ENCODE assay signal across 8 cellular contexts in the genomic region with DNA sequence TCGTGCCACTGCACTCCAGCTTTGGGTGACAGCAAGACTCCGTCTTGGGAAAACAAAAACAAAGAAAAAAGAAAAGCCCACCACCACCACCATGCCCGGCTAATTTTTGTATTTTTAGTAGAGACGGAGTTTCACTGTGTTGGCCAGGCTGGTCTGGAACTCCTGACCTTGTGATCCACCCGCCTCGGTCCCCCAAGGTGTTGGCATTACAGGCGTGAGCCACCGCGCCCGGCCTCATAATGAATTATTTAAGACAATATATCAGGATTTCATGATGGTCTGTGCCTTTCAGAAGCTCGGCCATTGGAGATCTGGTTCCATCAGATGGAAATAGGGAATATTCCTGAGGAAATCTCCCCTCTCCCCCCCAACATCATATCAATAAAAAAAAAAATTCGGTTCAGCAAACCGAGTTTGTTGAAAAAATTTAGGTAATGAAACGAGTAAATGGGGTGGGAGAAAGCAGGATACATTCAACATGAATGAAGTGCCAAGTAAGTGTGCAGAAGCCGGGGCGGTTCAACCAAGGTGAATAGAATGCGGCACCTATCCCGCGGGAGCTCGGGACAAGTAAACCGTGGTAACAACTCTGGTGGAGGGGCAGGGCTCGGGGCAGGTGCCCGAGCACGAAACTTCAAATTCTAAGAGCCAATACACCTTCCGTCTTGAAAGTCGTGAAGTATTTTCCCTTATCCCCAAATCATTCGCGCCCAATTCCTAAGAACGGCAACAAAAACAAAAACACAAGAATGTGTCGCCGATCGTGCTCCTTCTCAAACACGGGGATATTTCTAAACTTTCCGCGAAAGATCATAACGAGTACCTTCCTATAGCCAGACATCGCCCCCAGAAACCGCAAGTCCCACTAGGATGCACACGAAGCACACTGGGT. TPM values are rescaled to one million over a fixed set of nuclear protein-coding genes. Genes with fewer than 3 reads are reported as not detected.
DNase-seq lines count a peak whose midpoint lies in the region; ATAC-seq, FAIRE-seq and TF ChIP-seq lines count a peak whose summit lies in the region.

No MANE protein-coding gene starts in this region.

- no peak for TF ChIP-seq POLR2A in HepG2 (IDR thresholded peaks at IDR 0.05; ENCODE audit: insufficient read depth in 1 of 2, low read depth in 2 of 2, low read length in 2 of 2)

- no peaks in the 10 kb centered on the region for H4K20me1 ChIP-seq in HepG2 (ENCODE audit: insufficient read depth, low read length)

- no peak for TF ChIP-seq EP300 in HepG2 (IDR thresholded peaks at IDR 0.05; ENCODE audit: low read depth in 2 of 2, low read length in 2 of 2)
- TF ChIP-seq EP300 in HepG2 (CRISPR knock-in tag; IDR thresholded peaks at IDR 0.05; ENCODE audit: borderline replicate concordance): no peak

- peaks cover 27% of the 10 kb centered on the region for H3K79me2 ChIP-seq in HepG2 (ENCODE audit: insufficient read depth, low read length)

- WGBS in HepG2 (ENCODE audit: low lambda C conversion rate): 4% methylated on average over 27 of the region's 39 CpGs

- in situ Hi-C loops in HepG2 (cut with HindIII; ENCODE audit: extremely low pct_ligation_motif_present, low pct_unique_long_range_greater_than_20kb): no loop called here

- peak overlapping the region; percentile 62 for H3K4me2 ChIP-seq in HepG2 (ENCODE audit: low read depth, low read length)

- peak; percentile 27; the same call in 2 of the 3 replicates for ATAC-seq in HepG2

- H3K27ac ChIP-seq in ascending aorta (no peak overlapping the region), HepG2 (ENCODE audit: extremely low read length, insufficient read depth, low read length) (peak overlapping the region; percentile 63), substantia nigra (ENCODE audit: low read depth, low read length, poor library complexity, severe bottlenecking) (peak overlapping the region; percentile 45)

- FAIRE-seq in HepG2 (lab: Jason Lieb, UNC): no peak

- POLR2A ChIA-PET in AG04449 (lab: Yijun Ruan, JAX) (interaction anchor here (0.6 kb wide), 1 partner anchor 10 kb away, joined by 3 read pairs; no protein-coding TSS in a partner anchor), HepG2 (lab: Yijun Ruan, JAX) (interaction anchor here (1.2 to 4.7 kb wide), 3 partner anchors 14 to 66 kb away, joined by 4 to 79 read pairs (median 6); partner anchors contain the start of gene SYAP1)

- H3K4me3 ChIP-seq in AG04449 (ENCODE audit: low read depth, low read length): peak overlapping the region; percentile 72
- H3K4me3 ChIP-seq in ascending aorta: peak overlapping the region; percentile 87 to 89
- H3K4me3 ChIP-seq in HepG2 (replicated peaks in 1 of 3; ENCODE audit: insufficient read depth in 1 of 3, low read depth in 2 of 3, low read length in 3 of 3): peak overlapping the region; percentile 69 to 74 (median 71)

- CTCF ChIA-PET in AG04449 (lab: Yijun Ruan, JAX) (no interaction called here), HepG2 (lab: Yijun Ruan, JAX; ENCODE audit: low intra/inter-chr PET ratio, low total read pairs) (no interaction called here)

- peak overlapping the region; percentile 69 for H2AFZ ChIP-seq in HepG2 (ENCODE audit: low read length)

- no peaks in the 10 kb centered on the region for H3K9me3 ChIP-seq in ascending aorta
- no peaks in the 10 kb centered on the region for H3K9me3 ChIP-seq in HepG2 (ENCODE audit: low read length)

- no peak for TF ChIP-seq RAD21 in HepG2 (CRISPR knock-in tag; IDR thresholded peaks at IDR 0.05)

- BruUV-seq in HepG2 (replicated peaks; lab: Mats Ljungman, UMichigan): TSS peak; percentile 93

- peaks cover 0 to 11% of the 10 kb centered on the region in 2 donors for H3K4me1 ChIP-seq in ascending aorta
- H3K4me1 ChIP-seq in HepG2 (ENCODE audit: insufficient read depth, low read length): peaks cover 26% of the 10 kb centered on the region

- H3K9ac ChIP-seq in HepG2 (ENCODE audit: insufficient read depth, low read depth, low read length): peak overlapping the region; percentile 39

- intact Hi-C loops in ascending aorta (cut with DNase I) (loop anchor here (1.0 to 5.0 kb wide), 4 partner anchors 66 to 952 kb away; partner anchors contain the start of genes RBBP7, SCML1 and SYAP1), HepG2 (cut with micrococcal nuclease; ENCODE audit: unreplicated experiment) (loop anchor here (10.0 kb wide), 1 partner anchor 71 kb away; the partner anchor contains the start of genes CTPS2 and SYAP1)

- H3K36me3 ChIP-seq in ascending aorta (no peaks in the 10 kb centered on the region), HepG2 (replicated peaks in 1 of 2; ENCODE audit: control insufficient read depth in 1 of 2, insufficient read depth in 2 of 2, low read length in 2 of 2) (no peaks in the 10 kb centered on the region)

- DNase-seq in AG04449 (ENCODE audit: low read depth, low spot score) (no peak), HT-29 (ENCODE audit: low spot score) (peak; percentile 47), ascending aorta (ENCODE audit: low spot score in 2 of 2) (peak in 1 of 2 donors; percentile 63), HepG2 (ENCODE audit: low spot score) (no peak), substantia nigra (lab: John Stamatoyannopoulos, UW) (peak in 6 of 49 donors; percentile 1 to 24 (median 12)), iPS-NIHi7 (ENCODE audit: extremely low spot score) (no peak), NCI-H1436 (lab: John Stamatoyannopoulos, UW) (no peak), GM03348 (ENCODE audit: low spot score) (no peak)

- no peak for TF ChIP-seq CTCF in AG04449 (IDR thresholded peaks at IDR 0.05; ENCODE audit: insufficient read depth, low read length, missing control alignments)
- TF ChIP-seq CTCF in ascending aorta (IDR thresholded peaks at IDR 0.05): no peak
- TF ChIP-seq CTCF in HepG2 (CRISPR knock-in tag; IDR thresholded peaks at IDR 0.05): no peak

- H3K27me3 ChIP-seq in ascending aorta (no peaks in the 10 kb centered on the region), HepG2 (ENCODE audit: control insufficient read depth in 1 of 2, insufficient read depth in 2 of 2, low read length in 2 of 2) (no peaks in the 10 kb centered on the region)

TF ChIP-seq in HepG2, 621 proteins besides CTCF, POLR2A, EP300 and RAD21 (continues in another document):
- TF ChIP-seq ATF7-NPFF (CRISPR knock-in tag; IDR thresholded peaks at IDR 0.05; ENCODE audit: low read depth) (peak; percentile 21; the same call in 1 of the 2 replicates), DMAP1 (CRISPR knock-in tag; IDR thresholded peaks at IDR 0.05) (0 out of 2 replicates have a peak, but pooled peaks have one; percentile 26), SRF (IDR thresholded peaks at IDR 0.05; ENCODE audit: low read depth, low read length) (no peak), ZBTB10 (CRISPR knock-in tag; IDR thresholded peaks at IDR 0.05; ENCODE audit: borderline replicate concordance) (no peak), CHD2 (IDR thresholded peaks at IDR 0.05; ENCODE audit: low read depth, low read length) (0 out of 2 replicates have a peak, but pooled peaks have one; percentile 1)

RNA-seq across cellular contexts. Expression of gene TXLNG, which starts 0.8 kb away (rescaled TPM):
- total RNA-seq in HT-29 (2014; rRNA removed; shearing (Covaris generic)): 16.9 and 17.6 TPM in 2 replicates
- total RNA-seq in ascending aorta: 3.9 TPM
- 13.1 and 17.8 TPM in 2 replicates for total RNA-seq in HepG2 (2016; rRNA removed; fragmentation: Illumina TruSeq; extraction: Trizol)
- total RNA-seq in HepG2 (2016; cell fraction: cytosol; rRNA removed; fragmentation: Illumina TruSeq; extraction: Trizol; ENCODE audit: low read depth): 1.6 and 2.4 TPM in 2 replicates
- 13.0 and 18.0 TPM in 2 replicates for total RNA-seq in HepG2 (2016; cell fraction: insoluble cytoplasmic fraction; rRNA removed; fragmentation: Illumina TruSeq; extraction: Trizol)
- total RNA-seq in HepG2 (2016; cell fraction: membrane; rRNA removed; fragmentation: Illumina TruSeq; extraction: Trizol): 6.0 and 6.6 TPM in 2 replicates
- total RNA-seq in HepG2 (2016; cell fraction: nucleus; rRNA removed; fragmentation: Illumina TruSeq; extraction: Trizol): 9.1 and 10.1 TPM in 2 replicates
- 13.4 and 15.5 TPM in 2 replicates for polyA plus RNA-seq in HepG2 (2011; rRNA removed)
- polyA plus RNA-seq in HepG2 (2011; cell fraction: cytosol; rRNA removed): 6.4 and 10.9 TPM in 2 replicates
- 7.6 and 12.0 TPM in 2 replicates for polyA plus RNA-seq in HepG2 (2011; cell fraction: nucleus; rRNA removed)
- 11.8 and 13.5 TPM in 2 replicates for polyA plus RNA-seq in HepG2 (2012)
- polyA plus RNA-seq in HepG2 (2016; cell fraction: cytosol; fragmentation: Illumina TruSeq; extraction: Trizol; ENCODE audit: low read depth): 0.61 and 0.70 TPM in 2 replicates
- 18.7 and 19.3 TPM in 2 replicates for polyA plus RNA-seq in HepG2 (2016; cell fraction: insoluble cytoplasmic fraction; fragmentation: Illumina TruSeq; extraction: Trizol; ENCODE audit: low read depth)
- polyA plus RNA-seq in HepG2 (2016; cell fraction: membrane; fragmentation: Illumina TruSeq; extraction: Trizol; ENCODE audit: low read depth): 2.4 and 3.2 TPM in 2 replicates
- polyA plus RNA-seq in HepG2 (2016; cell fraction: nucleus; fragmentation: Illumina TruSeq; extraction: Trizol; ENCODE audit: insufficient read depth, low read depth): 18.0 and 18.4 TPM in 2 replicates
- polyA minus RNA-seq in HepG2 (2011; rRNA and poly(A)+ RNA removed; ENCODE audit: low replicate concordance): 5.1 and 21.6 TPM in 2 replicates
- polyA minus RNA-seq in HepG2 (2011; cell fraction: cytosol; rRNA and poly(A)+ RNA removed): 6.6 and 8.6 TPM in 2 replicates
- polyA minus RNA-seq in HepG2 (2011; cell fraction: nucleus; rRNA and poly(A)+ RNA removed): 8.1 and 11.6 TPM in 2 replicates

Comparison
In these comparisons a context has a peak if more than half of its experiments do, and no peak if none do; other contexts are left out.
1. H3K27ac ChIP-seq: peak in HepG2 (single experiment) and substantia nigra (single experiment); none in ascending aorta (0 of 2).
2. Peak in every context shown above with its lines, with median percentiles within 50 percentile points of each other: H3K4me3 ChIP-seq.